In the genomic region with DNA sequence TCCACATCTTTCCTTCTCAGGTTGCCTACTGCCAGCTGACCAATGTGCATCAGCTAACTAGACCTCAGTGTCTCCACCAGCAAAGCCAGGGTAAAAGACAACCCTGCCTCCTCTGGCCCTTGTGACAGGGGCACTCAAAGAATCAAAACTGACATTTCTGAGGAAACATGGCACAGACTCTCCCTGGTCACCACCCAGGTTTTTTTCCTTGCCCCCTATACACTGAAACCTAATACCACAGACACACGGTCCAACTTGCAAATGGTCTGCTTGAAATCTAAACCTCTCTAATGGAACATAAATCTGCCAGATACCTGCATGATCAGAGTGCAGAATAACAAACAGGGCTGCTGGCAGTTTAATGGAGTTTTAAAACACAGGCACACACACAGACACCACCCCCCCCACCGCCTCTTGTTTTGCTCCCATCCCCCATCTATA, we compare ENCODE assay signal across 9 cellular contexts. TPM values are rescaled to one million over a fixed set of nuclear protein-coding genes. Genes with fewer than 3 reads are reported as not detected.
DNase-seq lines count a peak whose midpoint lies in the region; ATAC-seq and TF ChIP-seq lines count a peak whose summit lies in the region.
"Had no signal": no experiment of that assay in that cellular context is flagged by ENCODE, and none has a peak within 500 bp of the region (broad histone marks: within the 10 kb centered on the region; RNA-seq: fewer than 3 reads in every experiment).

No MANE protein-coding gene starts in this region.

- DNase-seq in activated CD8-positive, alpha-beta T cell treated with anti-CD3 and anti-CD28 coated beads for 36 hours, result no peak
- no peak for DNase-seq in activated CD8-positive, alpha-beta T cell treated with anti-CD3 and anti-CD28 coated beads, Interleukin-2, amount 10 ng/mL, durations not matched to agents 7 days and 5 days
- DNase-seq in NCI-H2171 treated with DMSO at 0.1 percent for 48 hours (lab: John Stamatoyannopoulos, UW) (peak; percentile 93), endothelial cell (ENCODE audit: low spot score) (no peak), DMS53 treated with DMSO at 0.1 percent for 48 hours (lab: John Stamatoyannopoulos, UW; ENCODE audit: unreplicated experiment) (no peak), colonic mucosa (no peak), NAMALWA (ENCODE audit: low spot score) (no peak)
- DNase-seq: activated CD4-positive, alpha-beta T cell treated with anti-CD3 and anti-CD28 coated beads, Interleukin-2, amount 50 U/mL, for 4 hours had no signal

- no peak overlapping the region for H3K27ac ChIP-seq in colonic mucosa

- POLR2A ChIA-PET in activated CD8-positive, alpha-beta T cell treated with anti-CD3 and anti-CD28 coated beads for 36 hours (lab: Charles Lee), result interaction anchor here (0.6 to 1.1 kb wide), 3 partner anchors 17 to 100 kb away, joined by 3 read pairs; no protein-coding TSS in a partner anchor
- POLR2A ChIA-PET in activated CD8-positive, alpha-beta T cell treated with anti-CD3 and anti-CD28 coated beads, Interleukin-2, amount 10 ng/mL, durations not matched to agents 7 days and 5 days (lab: Charles Lee), result no interaction called here

- no peaks in the 10 kb centered on the region for H3K36me3 ChIP-seq in colonic mucosa

- CTCF ChIA-PET in activated CD8-positive, alpha-beta T cell treated with anti-CD3 and anti-CD28 coated beads for 36 hours (lab: Charles Lee), result interaction anchor here (0.6 to 9.0 kb wide), 7 partner anchors 9 to 290 kb away, joined by 3 to 155 read pairs (median 5); no protein-coding TSS in a partner anchor
- CTCF ChIA-PET in activated CD8-positive, alpha-beta T cell treated with anti-CD3 and anti-CD28 coated beads, Interleukin-2, amount 10 ng/mL, durations not matched to agents 7 days and 5 days (lab: Charles Lee), result interaction anchor here (0.8 to 7.8 kb wide), 6 partner anchors 11 to 289 kb away, joined by 3 to 143 read pairs (median 27); a partner anchor contains a TSS

- no peak overlapping the region for H3K4me3 Mint-ChIP-seq in activated CD8-positive, alpha-beta T cell treated with anti-CD3 and anti-CD28 coated beads for 36 hours
- H3K4me3 Mint-ChIP-seq in activated CD8-positive, alpha-beta T cell treated with anti-CD3 and anti-CD28 coated beads, Interleukin-2, amount 10 ng/mL, durations not matched to agents 7 days and 5 days, result no peak overlapping the region
- H3K4me3 Mint-ChIP-seq in endothelial cell (ENCODE audit: unreplicated experiment), result no peak overlapping the region
- H3K4me3 Mint-ChIP-seq in stimulated activated memory B cell treated with anti-CD40 and anti-IgM and Interleukin-4, amounts not matched to agents 10 μg/mL and 1 μg/mL and 100 μg/mL, for 72 hours, result no peak overlapping the region

- no peak for ATAC-seq in activated CD8-positive, alpha-beta T cell treated with anti-CD3 and anti-CD28 coated beads for 36 hours
- no peak for ATAC-seq in activated CD8-positive, alpha-beta T cell treated with anti-CD3 and anti-CD28 coated beads, Interleukin-2, amount 10 ng/mL, durations not matched to agents 7 days and 5 days
- no peak for ATAC-seq in stimulated activated memory B cell treated with anti-CD40 and anti-IgM and Interleukin-4, amounts not matched to agents 10 μg/mL and 1 μg/mL and 100 μg/mL, for 72 hours

- H3K27me3 ChIP-seq in colonic mucosa, result no peaks in the 10 kb centered on the region

- H3K9ac ChIP-seq in colonic mucosa (ENCODE audit: low read depth in 2 of 2, low read length in 2 of 2), result no peak overlapping the region

- H3K36me3 Mint-ChIP-seq in activated CD8-positive, alpha-beta T cell treated with anti-CD3 and anti-CD28 coated beads for 36 hours (ENCODE audit: low read depth), result peaks cover 29% of the 10 kb centered on the region
- peaks cover 24% of the 10 kb centered on the region for H3K36me3 Mint-ChIP-seq in activated CD8-positive, alpha-beta T cell treated with anti-CD3 and anti-CD28 coated beads, Interleukin-2, amount 10 ng/mL, durations not matched to agents 7 days and 5 days (ENCODE audit: low read depth)
- H3K36me3 Mint-ChIP-seq in endothelial cell (ENCODE audit: low read depth, unreplicated experiment), result peaks cover 6% of the 10 kb centered on the region
- peaks cover 36% of the 10 kb centered on the region for H3K36me3 Mint-ChIP-seq in stimulated activated memory B cell treated with anti-CD40 and anti-IgM and Interleukin-4, amounts not matched to agents 10 μg/mL and 1 μg/mL and 100 μg/mL, for 72 hours

- TF ChIP-seq CTCF in activated CD8-positive, alpha-beta T cell treated with anti-CD3 and anti-CD28 coated beads for 36 hours (IDR thresholded peaks at IDR 0.05), result no peak
- TF ChIP-seq CTCF in endothelial cell (IDR thresholded peaks at IDR 0.05; ENCODE audit: unreplicated experiment) (no peak), colonic mucosa (IDR thresholded peaks at IDR 0.05) (no peak)

- H3K4me1 Mint-ChIP-seq in activated CD8-positive, alpha-beta T cell treated with anti-CD3 and anti-CD28 coated beads for 36 hours (ENCODE audit: low read depth), result peaks cover 42% of the 10 kb centered on the region
- H3K4me1 Mint-ChIP-seq in activated CD8-positive, alpha-beta T cell treated with anti-CD3 and anti-CD28 coated beads, Interleukin-2, amount 10 ng/mL, durations not matched to agents 7 days and 5 days (ENCODE audit: low read depth), result peaks cover 19% of the 10 kb centered on the region
- H3K4me1 Mint-ChIP-seq in endothelial cell (ENCODE audit: unreplicated experiment), result peaks cover 51% of the 10 kb centered on the region
- peaks cover 30% of the 10 kb centered on the region for H3K4me1 Mint-ChIP-seq in stimulated activated memory B cell treated with anti-CD40 and anti-IgM and Interleukin-4, amounts not matched to agents 10 μg/mL and 1 μg/mL and 100 μg/mL, for 72 hours

- no peaks in the 10 kb centered on the region for H3K4me1 ChIP-seq in colonic mucosa

- H3K9me3 Mint-ChIP-seq in activated CD8-positive, alpha-beta T cell treated with anti-CD3 and anti-CD28 coated beads for 36 hours, result no peaks in the 10 kb centered on the region
- H3K9me3 Mint-ChIP-seq in activated CD8-positive, alpha-beta T cell treated with anti-CD3 and anti-CD28 coated beads, Interleukin-2, amount 10 ng/mL, durations not matched to agents 7 days and 5 days (ENCODE audit: insufficient read depth), result no peaks in the 10 kb centered on the region
- H3K9me3 Mint-ChIP-seq in endothelial cell (ENCODE audit: unreplicated experiment), result no peaks in the 10 kb centered on the region
- H3K9me3 Mint-ChIP-seq in stimulated activated memory B cell treated with anti-CD40 and anti-IgM and Interleukin-4, amounts not matched to agents 10 μg/mL and 1 μg/mL and 100 μg/mL, for 72 hours, result no peaks in the 10 kb centered on the region

- no peaks in the 10 kb centered on the region for H3K27me3 Mint-ChIP-seq in activated CD8-positive, alpha-beta T cell treated with anti-CD3 and anti-CD28 coated beads for 36 hours
- H3K27me3 Mint-ChIP-seq in activated CD8-positive, alpha-beta T cell treated with anti-CD3 and anti-CD28 coated beads, Interleukin-2, amount 10 ng/mL, durations not matched to agents 7 days and 5 days (ENCODE audit: low read depth), result no peaks in the 10 kb centered on the region
- peaks cover 7% of the 10 kb centered on the region for H3K27me3 Mint-ChIP-seq in endothelial cell (ENCODE audit: unreplicated experiment)
- no peaks in the 10 kb centered on the region for H3K27me3 Mint-ChIP-seq in stimulated activated memory B cell treated with anti-CD40 and anti-IgM and Interleukin-4, amounts not matched to agents 10 μg/mL and 1 μg/mL and 100 μg/mL, for 72 hours

- H3K27ac Mint-ChIP-seq in activated CD8-positive, alpha-beta T cell treated with anti-CD3 and anti-CD28 coated beads for 36 hours, result peak overlapping the region; percentile 78
- no peak overlapping the region for H3K27ac Mint-ChIP-seq in activated CD8-positive, alpha-beta T cell treated with anti-CD3 and anti-CD28 coated beads, Interleukin-2, amount 10 ng/mL, durations not matched to agents 7 days and 5 days
- peak overlapping the region; percentile 92 for H3K27ac Mint-ChIP-seq in endothelial cell (ENCODE audit: unreplicated experiment)
- H3K27ac Mint-ChIP-seq in stimulated activated memory B cell treated with anti-CD40 and anti-IgM and Interleukin-4, amounts not matched to agents 10 μg/mL and 1 μg/mL and 100 μg/mL, for 72 hours, result peak overlapping the region; percentile 56

- H3K4me3 ChIP-seq in colonic mucosa, result no peak overlapping the region

- H3K9me3 ChIP-seq in colonic mucosa, result no peaks in the 10 kb centered on the region

- intact Hi-C loops in activated CD8-positive, alpha-beta T cell treated with anti-CD3 and anti-CD28 coated beads for 36 hours (cut with micrococcal nuclease), result loop anchor here (5.0 kb wide), 1 partner anchor 120 kb away; no protein-coding TSS in a partner anchor
- intact Hi-C loops in colonic mucosa (cut with DNase I), result loop anchor here (5.0 kb wide), 1 partner anchor 135 kb away; no protein-coding TSS in a partner anchor

RNA-seq across cellular contexts. Expression of a gene that starts 19.5 kb away (rescaled TPM):
- total RNA-seq in activated CD8-positive, alpha-beta T cell treated with anti-CD3 and anti-CD28 coated beads for 36 hours, result 10 to 100 TPM; 11.6 to 13.0 TPM
- 1 to 10 TPM; 6.2 to 6.3 TPM for total RNA-seq in activated CD8-positive, alpha-beta T cell treated with anti-CD3 and anti-CD28 coated beads, Interleukin-2, amount 10 ng/mL, durations not matched to agents 7 days and 5 days
- total RNA-seq in endothelial cell (ENCODE audit: unreplicated experiment), result 13.0 TPM
- 1 to 10 TPM in 1 of 2 donors, under 1 TPM in 1; 0.62 to 2.5 TPM for total RNA-seq in colonic mucosa

RNA-seq across cellular contexts. Expression of a gene that starts 49.3 kb away (rescaled TPM):
- total RNA-seq in activated CD8-positive, alpha-beta T cell treated with anti-CD3 and anti-CD28 coated beads for 36 hours, result 10 to 100 TPM; 22.8 to 22.9 TPM
- total RNA-seq in activated CD8-positive, alpha-beta T cell treated with anti-CD3 and anti-CD28 coated beads, Interleukin-2, amount 10 ng/mL, durations not matched to agents 7 days and 5 days, result 10 to 100 TPM; 11.2 to 12.5 TPM
- total RNA-seq in endothelial cell (ENCODE audit: unreplicated experiment), result 7.6 TPM
- total RNA-seq in colonic mucosa, result 10 to 100 TPM in 1 of 2 donors, 1 to 10 TPM in 1; 3.1 to 10.2 TPM

RNA-seq across cellular contexts. Expression of a gene that starts 52.7 kb away (rescaled TPM):
- 10 to 100 TPM; 54.8 to 59.3 TPM for total RNA-seq in activated CD8-positive, alpha-beta T cell treated with anti-CD3 and anti-CD28 coated beads for 36 hours
- total RNA-seq in activated CD8-positive, alpha-beta T cell treated with anti-CD3 and anti-CD28 coated beads, Interleukin-2, amount 10 ng/mL, durations not matched to agents 7 days and 5 days, result 10 to 100 TPM; 72.7 to 75.1 TPM
- total RNA-seq in endothelial cell (ENCODE audit: unreplicated experiment) (116 TPM), colonic mucosa (10 to 100 TPM; 32.8 to 54.9 TPM)
